ENCODE assay signal across 9 cellular contexts in genomic region chr7:123643495-123644428, GRCh38. TPM values are rescaled to one million over a fixed set of nuclear protein-coding genes. Genes with fewer than 3 reads are reported as not detected.
A peak's percentile ranks its signal among the peaks of the same experiment; 100 is the strongest.
DNase-seq lines count a peak whose midpoint lies in the region; ATAC-seq and TF ChIP-seq lines count a peak whose summit lies in the region.
"Had no signal": no experiment of that assay in that cellular context is flagged by ENCODE, and none has a peak within 500 bp of the region (broad histone marks: within the 10 kb centered on the region; RNA-seq: fewer than 3 reads in every experiment).

No MANE protein-coding gene starts in this region.

- H3K4me3 Mint-ChIP-seq in activated T-cell treated with anti-CD3 and anti-CD28 coated beads, Interleukin-2, amount 50 U/mL, for 4 hours = no peak overlapping the region

- peaks cover 31% of the 10 kb centered on the region for H3K27me3 Mint-ChIP-seq in activated T-cell treated with anti-CD3 and anti-CD28 coated beads, Interleukin-2, amount 50 U/mL, for 4 hours (ENCODE audit: low read depth)

- H3K4me3 ChIP-seq in NT2/D1 (ENCODE audit: insufficient read length, low read depth) = no peak overlapping the region
- H3K4me3 ChIP-seq in fibroblast of villous mesenchyme (ENCODE audit: low read depth, low read length) = peak overlapping the region; percentile 32
- no peak overlapping the region for H3K4me3 ChIP-seq in retinal pigment epithelial cell (ENCODE audit: low read length)

- no peaks in the 10 kb centered on the region for H3K9me3 Mint-ChIP-seq in activated T-cell treated with anti-CD3 and anti-CD28 coated beads, Interleukin-2, amount 50 U/mL, for 4 hours

- no peaks in the 10 kb centered on the region for H3K4me1 Mint-ChIP-seq in activated T-cell treated with anti-CD3 and anti-CD28 coated beads, Interleukin-2, amount 50 U/mL, for 4 hours (ENCODE audit: low read depth)

- peak; percentile 24 for DNase-seq in HT-29 (ENCODE audit: low spot score)
- DNase-seq in NT2/D1 (ENCODE audit: low read depth, low spot score) = peak; percentile 68
- DNase-seq in fibroblast of villous mesenchyme (ENCODE audit: low read depth) = peak; percentile 82
- peak; percentile 12 for DNase-seq in retinal pigment epithelial cell (ENCODE audit: low read depth)
- no peak for DNase-seq in stimulated activated naive CD4-positive, alpha-beta T cell treated with Interleukin-2 at 50 U/mL for 16 hours (lab: John Stamatoyannopoulos, UW)
- DNase-seq in globus pallidus (ENCODE audit: low spot score) = no peak
- DNase-seq in activated T-cell treated with anti-CD3 and anti-CD28 coated beads, Interleukin-2, amount 50 U/mL, for 4 hours = no peak

- H3K9me3 ChIP-seq in NT2/D1 (ENCODE audit: insufficient read depth, low read length) = no peaks in the 10 kb centered on the region
- H3K9me3 ChIP-seq: neutrophil had no signal

- H3K9ac ChIP-seq in NT2/D1 (ENCODE audit: insufficient read length, low read depth) = no peak overlapping the region

- no peak for TF ChIP-seq CTCF in fibroblast of villous mesenchyme (IDR thresholded peaks at IDR 0.05; ENCODE audit: insufficient read depth, low read depth, low read length)
- TF ChIP-seq CTCF in retinal pigment epithelial cell (conservative IDR thresholded peaks at IDR 0.05; ENCODE audit: low read depth, low read length) = no peak

- H3K4me1 ChIP-seq in NT2/D1 (ENCODE audit: insufficient read depth, insufficient read length) = no peaks in the 10 kb centered on the region

- ATAC-seq in HG02938 (IDR thresholded peaks at IDR 0.05; ENCODE audit: unreplicated experiment) = no peak
- no peak for ATAC-seq in activated T-cell treated with anti-CD3 and anti-CD28 coated beads, Interleukin-2, amount 50 U/mL, for 4 hours

- no peaks in the 10 kb centered on the region for H3K36me3 Mint-ChIP-seq in activated T-cell treated with anti-CD3 and anti-CD28 coated beads, Interleukin-2, amount 50 U/mL, for 4 hours (ENCODE audit: insufficient read depth)

- H3K36me3 ChIP-seq in NT2/D1 (ENCODE audit: insufficient read depth, insufficient read length, low read length) = no peaks in the 10 kb centered on the region
- H3K36me3 ChIP-seq: neutrophil had no signal

- no peaks in the 10 kb centered on the region for H3K27me3 ChIP-seq in NT2/D1 (ENCODE audit: insufficient read depth, insufficient read length)

RNA-seq across cellular contexts. Expression of gene LMOD2, which starts 11.9 kb away (rescaled TPM):
- not detected in 2 replicates for total RNA-seq in HT-29 (2014; rRNA removed; shearing (Covaris generic))
- not detected in 2 replicates for total RNA-seq in fibroblast of villous mesenchyme
- not detected for total RNA-seq in activated T-cell treated with anti-CD3 and anti-CD28 coated beads, Interleukin-2, amount 50 U/mL, for 4 hours

RNA-seq across cellular contexts. Expression of gene ASB15, which starts 42.1 kb away (rescaled TPM):
- total RNA-seq in HT-29 (2014; rRNA removed; shearing (Covaris generic)) = not detected in 2 replicates
- not detected in 2 replicates for total RNA-seq in fibroblast of villous mesenchyme
- not detected for total RNA-seq in activated T-cell treated with anti-CD3 and anti-CD28 coated beads, Interleukin-2, amount 50 U/mL, for 4 hours

Comparison
In these comparisons a context has a peak if more than half of its experiments do, and no peak if none do; other contexts are left out.
1. DNase-seq: peak in HT-29 (single experiment), NT2/D1 (single experiment), fibroblast of villous mesenchyme (single experiment) and retinal pigment epithelial cell (single experiment); none in stimulated activated naive CD4-positive, alpha-beta T cell treated with Interleukin-2 at 50 U/mL for 16 hours (single experiment), globus pallidus (single experiment) and activated T-cell treated with anti-CD3 and anti-CD28 coated beads, Interleukin-2, amount 50 U/mL, for 4 hours (single experiment).